16 cellular contexts compared by ENCODE assay signal in the genomic region with DNA sequence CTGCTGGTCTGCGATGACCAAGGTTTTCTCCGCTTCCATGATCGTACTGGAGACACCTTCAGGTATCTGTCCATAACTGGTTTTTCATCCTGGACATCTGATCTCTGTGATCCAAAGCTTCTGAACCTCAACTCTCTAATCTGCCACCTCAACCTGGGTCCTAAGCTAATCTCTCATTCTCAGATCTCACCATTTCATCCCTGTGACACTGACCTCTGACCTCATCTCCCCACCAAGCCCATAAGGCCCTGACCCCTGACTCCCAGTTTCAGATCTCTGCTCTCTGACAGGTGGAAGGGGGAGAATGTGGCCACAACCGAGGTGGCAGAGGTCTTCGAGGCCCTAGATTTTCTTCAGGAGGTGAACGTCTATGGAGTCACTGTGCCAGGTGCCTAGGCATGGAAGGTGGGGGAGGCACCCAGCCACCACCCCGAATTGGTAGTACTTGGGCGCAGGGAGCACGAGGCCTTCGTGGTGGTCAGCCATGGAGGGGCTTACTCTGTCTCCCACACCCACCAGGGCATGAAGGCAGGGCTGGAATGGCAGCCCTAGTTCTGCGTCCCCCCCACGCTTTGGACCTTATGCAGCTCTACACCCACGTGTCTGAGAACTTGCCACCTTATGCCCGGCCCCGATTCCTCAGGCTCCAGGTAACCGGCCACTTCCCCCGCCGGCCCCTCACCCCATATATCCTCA. TPM values are rescaled to one million over a fixed set of nuclear protein-coding genes. Genes with fewer than 3 reads are reported as not detected.
DNase-seq lines count a peak whose midpoint lies in the region; ATAC-seq, FAIRE-seq and TF ChIP-seq lines count a peak whose summit lies in the region.
"Had no signal": no experiment of that assay in that cellular context is flagged by ENCODE, and none has a peak within 500 bp of the region (broad histone marks: within the 10 kb centered on the region; RNA-seq: fewer than 3 reads in every experiment).

No MANE protein-coding gene starts in this region.

- CTCF ChIA-PET in AG04450 (lab: Charles Lee): no interaction called here
- CTCF ChIA-PET in activated CD4-positive, alpha-beta memory T cell treated with anti-CD3 and anti-CD28 coated beads for 36 hours (lab: Charles Lee): no interaction called here

- no peaks in the 10 kb centered on the region for H4K20me1 ChIP-seq in osteoblast (ENCODE audit: insufficient read depth, low read length)

- H3K4me3 ChIP-seq in AG04450 (ENCODE audit: low read depth, low read length): no peak overlapping the region
- peak overlapping the region in 1 of 2 donors; percentile 78 for H3K4me3 ChIP-seq in ascending aorta
- no peak overlapping the region for H3K4me3 ChIP-seq in kidney (ENCODE audit: low read length in 2 of 2)
- H3K4me3 ChIP-seq in osteoblast (ENCODE audit: insufficient read depth, low read length): no peak overlapping the region

- H3K9me3 ChIP-seq in AG04450 (ENCODE audit: control insufficient read depth, insufficient read depth, low read length) (no peaks in the 10 kb centered on the region; the same call in 1 of the 2 replicates), ascending aorta (no peaks in the 10 kb centered on the region), kidney (ENCODE audit: control insufficient read depth in 1 of 2, low read length in 2 of 2) (no peaks in the 10 kb centered on the region), osteoblast (ENCODE audit: low read depth, low read length) (no peaks in the 10 kb centered on the region)
- H3K9me3 ChIP-seq: Caco-2 had no signal

- H3K79me2 ChIP-seq in osteoblast (ENCODE audit: insufficient read depth, low read length): no peaks in the 10 kb centered on the region

- H3K27ac ChIP-seq in AG04450 (ENCODE audit: low read depth, low read length) (peak overlapping the region; percentile 2), ascending aorta (peak overlapping the region; percentile 92 to 93), kidney (ENCODE audit: low read depth in 2 of 2, low read length in 2 of 2) (no peak overlapping the region), osteoblast (ENCODE audit: low read depth, low read length) (no peak overlapping the region)

- no peak overlapping the region for H3K9ac ChIP-seq in kidney (ENCODE audit: low read length in 2 of 2)

- no peak for ATAC-seq in activated naive CD4-positive, alpha-beta T cell treated with anti-CD3 and anti-CD28 coated beads, Interleukin-2, amount 50 U/mL, for 72 hours

- H3K4me1 ChIP-seq in ascending aorta (peaks cover 21 to 47% of the 10 kb centered on the region in 2 donors), kidney (ENCODE audit: control insufficient read depth in 1 of 2, insufficient read depth in 1 of 2, low read depth in 1 of 2, low read length in 2 of 2) (peaks cover 21 to 46% of the 10 kb centered on the region in 2 donors), osteoblast (ENCODE audit: insufficient read depth, low read length) (peaks cover 27% of the 10 kb centered on the region)

- H3K4me1 Mint-ChIP-seq in activated CD4-positive, alpha-beta memory T cell treated with anti-CD3 and anti-CD28 coated beads for 36 hours (ENCODE audit: low read depth): peaks cover 16% of the 10 kb centered on the region

- no peaks in the 10 kb centered on the region for H3K27me3 Mint-ChIP-seq in activated CD4-positive, alpha-beta memory T cell treated with anti-CD3 and anti-CD28 coated beads for 36 hours
- H3K27me3 Mint-ChIP-seq: IgD-negative memory B cell had no signal

- no peak overlapping the region for H3K4me2 ChIP-seq in osteoblast (ENCODE audit: insufficient read depth, low read length)

- TF ChIP-seq CTCF in AG04450 (IDR thresholded peaks at IDR 0.05; ENCODE audit: low read depth, low read length) (no peak), ascending aorta (IDR thresholded peaks at IDR 0.05) (no peak), kidney (IDR thresholded peaks at IDR 0.05; ENCODE audit: borderline replicate concordance, extremely low read depth, insufficient read depth) (no peak), osteoblast (IDR thresholded peaks at IDR 0.05; ENCODE audit: extremely low read depth, low read depth, low read length) (no peak)

- POLR2A ChIA-PET in AG04450 (lab: Yijun Ruan, JAX): interaction anchor here (0.6 kb wide), 1 partner anchor 187 kb away, joined by 3 read pairs; no protein-coding TSS in a partner anchor
- POLR2A ChIA-PET in activated CD4-positive, alpha-beta memory T cell treated with anti-CD3 and anti-CD28 coated beads for 36 hours (lab: Charles Lee): no interaction called here

- H3K36me3 ChIP-seq in ascending aorta: peaks cover 8 to 18% of the 10 kb centered on the region in 2 donors
- no peaks in the 10 kb centered on the region for H3K36me3 ChIP-seq in kidney (ENCODE audit: control insufficient read depth in 1 of 2, insufficient read depth in 2 of 2, low read length in 2 of 2)
- H3K36me3 ChIP-seq in osteoblast (ENCODE audit: insufficient read depth, low read length): no peaks in the 10 kb centered on the region

- no peak overlapping the region for H2AFZ ChIP-seq in osteoblast (ENCODE audit: low read length)

- no peaks in the 10 kb centered on the region for H3K9me3 Mint-ChIP-seq in activated CD4-positive, alpha-beta memory T cell treated with anti-CD3 and anti-CD28 coated beads for 36 hours
- no peaks in the 10 kb centered on the region for H3K9me3 Mint-ChIP-seq in activated naive CD4-positive, alpha-beta T cell treated with anti-CD3 and anti-CD28 coated beads, Interleukin-2, amount 50 U/mL, for 72 hours
- H3K9me3 Mint-ChIP-seq: IgD-negative memory B cell had no signal

- no peak overlapping the region for H3K4me3 Mint-ChIP-seq in activated CD4-positive, alpha-beta memory T cell treated with anti-CD3 and anti-CD28 coated beads for 36 hours

- no peaks in the 10 kb centered on the region for H3K36me3 Mint-ChIP-seq in activated CD4-positive, alpha-beta memory T cell treated with anti-CD3 and anti-CD28 coated beads for 36 hours
- no peaks in the 10 kb centered on the region for H3K36me3 Mint-ChIP-seq in activated naive CD4-positive, alpha-beta T cell treated with anti-CD3 and anti-CD28 coated beads, Interleukin-2, amount 50 U/mL, for 72 hours

- H3K27me3 ChIP-seq in AG04450 (ENCODE audit: control insufficient read depth, insufficient read depth, low read length) (no peaks in the 10 kb centered on the region), ascending aorta (no peaks in the 10 kb centered on the region), osteoblast (ENCODE audit: insufficient read depth, low read length) (no peaks in the 10 kb centered on the region)

- DNase-seq in AG04450 (ENCODE audit: low read depth, low spot score) (no peak), ascending aorta (ENCODE audit: low spot score in 2 of 2) (no peak), kidney (peak; percentile 74), osteoblast (ENCODE audit: insufficient read length, low spot score, missing footprints) (peak; percentile 76), RCC 7860 (ENCODE audit: low spot score) (no peak), NAMALWA (ENCODE audit: low spot score) (no peak)
- DNase-seq in activated CD4-positive, alpha-beta memory T cell treated with anti-CD3 and anti-CD28 coated beads for 36 hours: no peak
- no peak for DNase-seq in activated naive CD4-positive, alpha-beta T cell treated with anti-CD3 and anti-CD28 coated beads, Interleukin-2, amount 50 U/mL, for 72 hours (ENCODE audit: low spot score in 2 of 2)
- DNase-seq: Caco-2, MV-4-11, NCI-H1436 treated with DMSO at 0.1 percent for 48 hours, NCI-H2081, NCI-H226, NCI-H526 treated with DMSO at 0.1 percent for 48 hours had no signal

- FAIRE-seq in kidney (lab: Jason Lieb, UNC) (no peak), RCC 7860 (lab: Jason Lieb, UNC) (no peak)
- FAIRE-seq: H54 had no signal

- intact Hi-C loops in ascending aorta (cut with DNase I) (loop anchor here (10.0 kb wide), 1 partner anchor 244 kb away; the partner anchor contains the start of gene S100A6), kidney (cut with DNase I) (no loop called here)
- intact Hi-C loops in activated CD4-positive, alpha-beta memory T cell treated with anti-CD3 and anti-CD28 coated beads for 36 hours (cut with micrococcal nuclease): loop anchor here (5.0 kb wide), 1 partner anchor 52 kb away; the partner anchor contains the start of gene INTS3

- H3K27ac Mint-ChIP-seq in activated CD4-positive, alpha-beta memory T cell treated with anti-CD3 and anti-CD28 coated beads for 36 hours: no peak overlapping the region
- no peak overlapping the region for H3K27ac Mint-ChIP-seq in activated naive CD4-positive, alpha-beta T cell treated with anti-CD3 and anti-CD28 coated beads, Interleukin-2, amount 50 U/mL, for 72 hours

RNA-seq across cellular contexts. Expression of gene SLC27A3, which starts 3.8 kb away (rescaled TPM):
- 9.9 and 14.3 TPM in 2 replicates for polyA plus RNA-seq in AG04450 (2011; rRNA removed)
- polyA minus RNA-seq in AG04450 (2011; rRNA and poly(A)+ RNA removed): 12.6 and 12.9 TPM in 2 replicates
- total RNA-seq in ascending aorta: 315 TPM
- total RNA-seq in kidney: 54.0 TPM
- 36.9 TPM for polyA plus RNA-seq in kidney (ENCODE audit: insufficient read depth, low read depth, low replicate concordance)
- total RNA-seq in osteoblast: 9.4 and 13.8 TPM in 2 replicates
- 1 to 10 TPM; 5.9 to 7.8 TPM for total RNA-seq in activated CD4-positive, alpha-beta memory T cell treated with anti-CD3 and anti-CD28 coated beads for 36 hours
- total RNA-seq in activated naive CD4-positive, alpha-beta T cell treated with anti-CD3 and anti-CD28 coated beads, Interleukin-2, amount 50 U/mL, for 72 hours: 1 to 10 TPM; 7.0 to 8.3 TPM

RNA-seq across cellular contexts. Expression of gene INTS3, which starts 51.1 kb away (rescaled TPM):
- polyA plus RNA-seq in AG04450 (2011; rRNA removed) (44.5 and 45.1 TPM in 2 replicates), kidney (ENCODE audit: insufficient read depth, low read depth, low replicate concordance) (42.7 TPM)
- 42.7 and 45.2 TPM in 2 replicates for polyA minus RNA-seq in AG04450 (2011; rRNA and poly(A)+ RNA removed)
- total RNA-seq in ascending aorta (55.9 TPM), kidney (74.8 TPM), osteoblast (42.4 and 42.7 TPM in 2 replicates)
- 10 to 100 TPM; 45.5 to 47.7 TPM for total RNA-seq in activated CD4-positive, alpha-beta memory T cell treated with anti-CD3 and anti-CD28 coated beads for 36 hours
- 10 to 100 TPM; 58.2 to 64.9 TPM for total RNA-seq in activated naive CD4-positive, alpha-beta T cell treated with anti-CD3 and anti-CD28 coated beads, Interleukin-2, amount 50 U/mL, for 72 hours

Comparison
In these comparisons a context has a peak if more than half of its experiments do, and no peak if none do; other contexts are left out.
1. DNase-seq: peak in kidney (single experiment) and osteoblast (single experiment); none in AG04450 (single experiment), ascending aorta (0 of 2), activated CD4-positive, alpha-beta memory T cell treated with anti-CD3 and anti-CD28 coated beads for 36 hours (single experiment), activated naive CD4-positive, alpha-beta T cell treated with anti-CD3 and anti-CD28 coated beads, Interleukin-2, amount 50 U/mL, for 72 hours (0 of 2), RCC 7860 (single experiment) and NAMALWA (single experiment).
2. H3K27ac ChIP-seq: peak in AG04450 (single experiment) and ascending aorta (2 of 2); none in kidney (0 of 2) and osteoblast (single experiment).